Comparison of ENCODE assay signal across 22 cellular contexts in genomic region chr1:174742805-174743653, GRCh38.
A peak's percentile ranks its signal among the peaks of the same experiment; 100 is the strongest.
DNase-seq lines count a peak whose midpoint lies in the region; ATAC-seq, FAIRE-seq and TF ChIP-seq lines count a peak whose summit lies in the region.
"Had no signal": no experiment of that assay in that cellular context is flagged by ENCODE, and none has a peak within 500 bp of the region (broad histone marks: within the 10 kb centered on the region; RNA-seq: fewer than 3 reads in every experiment).

No MANE protein-coding gene starts in this region.

- DNase-seq in SIG-M5 treated with dmso at 0.1 percent for 504 hours (lab: John Stamatoyannopoulos, UW; ENCODE audit: unreplicated experiment) (peak; percentile 64), SIG-M5 (lab: John Stamatoyannopoulos, UW) (no peak), OCI-LY7 (ENCODE audit: low spot score) (no peak), astrocyte (ENCODE audit: low read depth) (peak; percentile 12), superior temporal gyrus (ENCODE audit: extremely low spot score) (peak; percentile 24), ACHN (no peak), testis (no peak), WTC11 (ENCODE audit: low spot score) (no peak)
- DNase-seq: activated CD4-positive, alpha-beta T cell treated with anti-CD3 and anti-CD28 coated beads, Interleukin-2, amount 50 U/mL, for 1 hour; activated naive CD4-positive, alpha-beta T cell treated with Interleukin-2 at 50 U/mL for 16 hours; colonic mucosa; left colon; MG63; mucosa of descending colon; NCI-H2029 treated with DMSO at 0.1 percent for 48 hours; upper lobe of left lung had no signal

- no peak overlapping the region for H3K9ac ChIP-seq in astrocyte (ENCODE audit: low read length)

- 67 to 79% methylated on average over 3 of the region's 3 CpGs for WGBS in testis, 2 donors

- H3K9me3 Mint-ChIP-seq in astrocyte (ENCODE audit: unreplicated experiment), result no peaks in the 10 kb centered on the region
- H3K9me3 Mint-ChIP-seq in WTC11, result peaks cover under 1% of the 10 kb centered on the region; the same call in 1 of the 2 replicates
- H3K9me3 Mint-ChIP-seq: stimulated activated naive CD8-positive, alpha-beta T cell treated with anti-CD3 and anti-CD28 coated beads, Interleukin-15, Interleukin-2, amounts not matched to agents 100 ng/mL and 50 ng/mL, for 24 hours had no signal

- H3K4me3 Mint-ChIP-seq in astrocyte (ENCODE audit: unreplicated experiment) (no peak overlapping the region), WTC11 (no peak overlapping the region)
- H3K4me3 Mint-ChIP-seq: stimulated activated naive CD8-positive, alpha-beta T cell treated with anti-CD3 and anti-CD28 coated beads, Interleukin-15, Interleukin-2, amounts not matched to agents 100 ng/mL and 50 ng/mL, for 24 hours had no signal

- H3K27me3 ChIP-seq in astrocyte (ENCODE audit: insufficient read depth, low read length) (no peaks in the 10 kb centered on the region), testis (no peaks in the 10 kb centered on the region)
- H3K27me3 ChIP-seq: colonic mucosa, gastroesophageal sphincter, MG63, upper lobe of left lung had no signal

- H3K27me3 Mint-ChIP-seq in astrocyte (ENCODE audit: low read depth, unreplicated experiment), result no peaks in the 10 kb centered on the region
- no peaks in the 10 kb centered on the region for H3K27me3 Mint-ChIP-seq in WTC11 (ENCODE audit: low read depth)
- H3K27me3 Mint-ChIP-seq: stimulated activated naive CD8-positive, alpha-beta T cell treated with anti-CD3 and anti-CD28 coated beads, Interleukin-15, Interleukin-2, amounts not matched to agents 100 ng/mL and 50 ng/mL, for 24 hours had no signal

- FAIRE-seq in astrocyte (lab: Jason Lieb, UNC), result no peak
- FAIRE-seq: GM19239 had no signal

- CTCF ChIA-PET in OCI-LY7 (lab: Charles Lee; ENCODE audit: unreplicated experiment) (interaction anchor here (1.3 kb wide), 1 partner anchor 480 kb away, joined by 3 read pairs; no protein-coding TSS in a partner anchor), WTC11 (lab: Charles Lee) (interaction anchor here (0.6 to 1.4 kb wide), 2 partner anchors 328 to 480 kb away, joined by 3 to 9 read pairs; no protein-coding TSS in a partner anchor)

- H3K36me3 Mint-ChIP-seq in astrocyte (ENCODE audit: low read depth, unreplicated experiment), result no peaks in the 10 kb centered on the region
- no peaks in the 10 kb centered on the region for H3K36me3 Mint-ChIP-seq in WTC11

- POLR2A ChIA-PET in OCI-LY7 (lab: Charles Lee) (interaction anchor here (0.6 to 1.0 kb wide), 3 partner anchors 236 to 784 kb away, joined by 3 to 5 read pairs (median 4); no protein-coding TSS in a partner anchor), WTC11 (lab: Charles Lee) (no interaction called here)

- H4K20me1 ChIP-seq in OCI-LY7 (ENCODE audit: insufficient read depth, low read length) (no peaks in the 10 kb centered on the region), astrocyte (ENCODE audit: insufficient read depth, low read length) (no peaks in the 10 kb centered on the region)

- no peak for ATAC-seq in WTC11
- ATAC-seq: gastroesophageal sphincter had no signal

- peaks cover 43% of the 10 kb centered on the region for H3K4me1 ChIP-seq in OCI-LY7 (ENCODE audit: insufficient read depth, low read length, poor library complexity, severe bottlenecking)
- no peaks in the 10 kb centered on the region for H3K4me1 ChIP-seq in astrocyte (ENCODE audit: insufficient read depth, low read length)
- H3K4me1 ChIP-seq in testis, result no peaks in the 10 kb centered on the region
- H3K4me1 ChIP-seq: colonic mucosa had no signal

- H3K9me3 ChIP-seq in OCI-LY7 (ENCODE audit: low read length) (no peaks in the 10 kb centered on the region), astrocyte (ENCODE audit: insufficient read depth, low read depth, low read length) (no peaks in the 10 kb centered on the region), testis (no peaks in the 10 kb centered on the region)
- H3K9me3 ChIP-seq: colonic mucosa, gastroesophageal sphincter, MG63, mucosa of descending colon, upper lobe of left lung had no signal

- peaks cover 11% of the 10 kb centered on the region for H3K4me1 Mint-ChIP-seq in astrocyte (ENCODE audit: low read depth, unreplicated experiment)
- H3K4me1 Mint-ChIP-seq in WTC11, result no peaks in the 10 kb centered on the region

- no peak overlapping the region for H3K4me2 ChIP-seq in OCI-LY7 (ENCODE audit: low read length)
- peak overlapping the region; percentile 38 for H3K4me2 ChIP-seq in astrocyte (ENCODE audit: low read length)

- H2AFZ ChIP-seq in OCI-LY7 (ENCODE audit: low read length), result no peak overlapping the region
- no peak overlapping the region for H2AFZ ChIP-seq in astrocyte (ENCODE audit: low read depth, low read length)

- in situ Hi-C loops in ACHN (cut with HindIII; ENCODE audit: low pct_ligation_motif_present, low pct_unique_long_range_greater_than_20kb, low sequenced_read_pairs), result loop anchor here (25.0 kb wide), 1 partner anchor 481 kb away; no protein-coding TSS in a partner anchor

- H3K27ac Mint-ChIP-seq in astrocyte (ENCODE audit: unreplicated experiment) (no peak overlapping the region), WTC11 (no peak overlapping the region; the same call in 1 of the 2 replicates)
- H3K27ac Mint-ChIP-seq: stimulated activated naive CD8-positive, alpha-beta T cell treated with anti-CD3 and anti-CD28 coated beads, Interleukin-15, Interleukin-2, amounts not matched to agents 100 ng/mL and 50 ng/mL, for 24 hours had no signal

- no peak for TF ChIP-seq POLR2A in testis (IDR thresholded peaks at IDR 0.05)

- peak overlapping the region; percentile 1 for H3K27ac ChIP-seq in OCI-LY7 (ENCODE audit: low read depth, low read length, poor library complexity, severe bottlenecking)
- no peak overlapping the region for H3K27ac ChIP-seq in astrocyte (ENCODE audit: low read depth, low read length)
- H3K27ac ChIP-seq in testis, result no peak overlapping the region
- H3K27ac ChIP-seq: 22Rv1, C4-2B, colonic mucosa, gastroesophageal sphincter, RWPE1, upper lobe of left lung had no signal

- H3K79me2 ChIP-seq in OCI-LY7 (ENCODE audit: insufficient read depth, low read depth, low read length) (no peaks in the 10 kb centered on the region), astrocyte (ENCODE audit: insufficient read depth, low read length) (no peaks in the 10 kb centered on the region)

- BruUV-seq in OCI-LY7 (replicated peaks; lab: Mats Ljungman, UMichigan), result no TSS peak

- no peaks in the 10 kb centered on the region for H3K9me2 ChIP-seq in OCI-LY7 (ENCODE audit: insufficient read depth, low read length)

- TF ChIP-seq CTCF in OCI-LY7 (conservative IDR thresholded peaks at IDR 0.05; ENCODE audit: low read length) (no peak), astrocyte (IDR thresholded peaks at IDR 0.05; ENCODE audit: insufficient read depth, low read depth, low read length) (no peak), testis (IDR thresholded peaks at IDR 0.05) (no peak), WTC11 (IDR thresholded peaks at IDR 0.05) (no peak)

- intact Hi-C loops in OCI-LY7 (cut with micrococcal nuclease; ENCODE audit: unreplicated experiment) (loop anchor here (5.0 kb wide), 1 partner anchor 651 kb away; no protein-coding TSS in a partner anchor), testis (cut with DNase I; ENCODE audit: low total_unique reads) (loop anchor here (10.0 kb wide), 1 partner anchor 488 kb away; no protein-coding TSS in a partner anchor)

- H3K36me3 ChIP-seq in OCI-LY7 (ENCODE audit: insufficient read depth, low read length) (no peaks in the 10 kb centered on the region; the same call in 1 of the 2 replicates), astrocyte (ENCODE audit: insufficient read depth, low read length) (no peaks in the 10 kb centered on the region), testis (ENCODE audit: low read depth, missing control alignments) (no peaks in the 10 kb centered on the region)
- H3K36me3 ChIP-seq: colonic mucosa, gastroesophageal sphincter, MG63, upper lobe of left lung had no signal

- H3K4me3 ChIP-seq in OCI-LY7 (ENCODE audit: low read depth, low read length, poor library complexity, severe bottlenecking) (no peak overlapping the region), astrocyte (ENCODE audit: insufficient read depth, low read depth, low read length) (no peak overlapping the region), testis (no peak overlapping the region)
- H3K4me3 ChIP-seq: colonic mucosa, gastroesophageal sphincter, MG63, mucosa of descending colon, upper lobe of left lung had no signal

TF ChIP-seq in WTC11, 78 proteins besides CTCF, POLR2A, EP300 and RAD21:
- TF ChIP-seq ZSCAN18 (CRISPR knock-in tag; IDR thresholded peaks at IDR 0.05), result no peak
- no peak for TF ChIP-seq NR3C1 (CRISPR knock-in tag; conservative IDR thresholded peaks at IDR 0.05; ENCODE audit: low read depth)

Comparison
In these comparisons a context has a peak if more than half of its experiments do, and no peak if none do; other contexts are left out.
1. DNase-seq: peak in SIG-M5 treated with dmso at 0.1 percent for 504 hours (single experiment), astrocyte (single experiment) and superior temporal gyrus (single experiment); none in SIG-M5 (single experiment), OCI-LY7 (single experiment), ACHN (single experiment), testis (single experiment) and WTC11 (single experiment).